ENCODE assay signal across 10 cellular contexts in the genomic region with DNA sequence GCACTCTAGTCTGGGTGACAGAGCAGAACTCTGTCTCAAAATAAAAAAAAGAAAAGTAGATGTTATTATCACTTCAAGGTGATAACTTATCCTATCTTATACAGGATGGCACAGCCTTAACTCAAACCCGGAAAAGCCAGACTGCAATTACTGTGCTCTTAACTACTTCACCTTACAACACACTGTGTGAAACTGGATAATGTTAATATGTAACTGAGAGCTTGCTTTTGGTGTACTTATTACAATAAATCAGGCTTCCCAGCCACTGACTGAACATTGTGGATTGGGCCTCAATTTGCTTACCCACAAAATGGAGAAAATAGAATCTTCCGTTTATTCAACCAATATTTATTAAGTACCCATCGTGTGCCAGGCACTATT. TPM values are rescaled to one million over a fixed set of nuclear protein-coding genes. Genes with fewer than 3 reads are reported as not detected.
A peak's percentile ranks its signal among the peaks of the same experiment; 100 is the strongest.
DNase-seq lines count a peak whose midpoint lies in the region; ATAC-seq and TF ChIP-seq lines count a peak whose summit lies in the region.
"Had no signal": no experiment of that assay in that cellular context is flagged by ENCODE, and none has a peak within 500 bp of the region (broad histone marks: within the 10 kb centered on the region; RNA-seq: fewer than 3 reads in every experiment).

No MANE protein-coding gene starts in this region.

- in situ Hi-C loops in transverse colon (cut with MboI; ENCODE audit: low pct_ligation_motif_present in 1 of 4, low pct_unique_long_range_greater_than_20kb in 1 of 4, low sequenced_read_pairs in 3 of 4) = loop anchor here in 2 of 4 donors (25.0 kb wide), 1 partner anchor 284 kb away; a partner anchor contains a TSS

- intact Hi-C loops in transverse colon (cut with DNase I; ENCODE audit: low total_unique reads) (no loop called here), lower leg skin (cut with DNase I; ENCODE audit: low total_unique reads) (no loop called here)

- H3K4me1 Mint-ChIP-seq in activated naive CD4-positive, alpha-beta T cell treated with anti-CD3 and anti-CD28 coated beads, Interleukin-2, amount 10 ng/mL, durations not matched to agents 7 days and 5 days = peaks cover 60% of the 10 kb centered on the region

- H3K79me2 ChIP-seq in hepatocyte = peaks cover 29% of the 10 kb centered on the region

- H3K36me3 ChIP-seq in SJSA1 (peaks cover 67% of the 10 kb centered on the region), hepatocyte (replicated peaks; ENCODE audit: insufficient read depth, low read depth) (no peaks in the 10 kb centered on the region), transverse colon (peaks cover 0 to 1% (median 0%) of the 10 kb centered on the region in 4 donors)

- H3K4me2 ChIP-seq in hepatocyte = peak overlapping the region; percentile 89

- 42% methylated on average over 3 of the region's 3 CpGs for WGBS in hepatocyte (ENCODE audit: low lambda C conversion rate, missing lambda C conversion rate)
- 37% methylated on average over 3 of the region's 3 CpGs for WGBS in transverse colon (ENCODE audit: low coverage in 1 of 2), 2 donors
- WGBS in lower leg skin, 2 donors = 64 to 74% methylated on average over 3 of the region's 3 CpGs

- H3K36me3 Mint-ChIP-seq in activated naive CD4-positive, alpha-beta T cell treated with anti-CD3 and anti-CD28 coated beads, Interleukin-2, amount 10 ng/mL, durations not matched to agents 7 days and 5 days = peaks cover 51% of the 10 kb centered on the region
- H3K36me3 Mint-ChIP-seq in activated naive CD4-positive, alpha-beta T cell treated with anti-CD3 and anti-CD28 coated beads, Interleukin-2, amount 50 U/mL, for 72 hours = peaks cover 51 to 54% of the 10 kb centered on the region in 2 donors

- H3K9me3 ChIP-seq in SJSA1 (replicated peaks) (no peaks in the 10 kb centered on the region), hepatocyte (ENCODE audit: low read depth) (no peaks in the 10 kb centered on the region), transverse colon (no peaks in the 10 kb centered on the region)

- TF ChIP-seq EP300 in transverse colon (IDR thresholded peaks at IDR 0.05; ENCODE audit: low read depth) = no peak

- H3K27ac Mint-ChIP-seq in activated naive CD4-positive, alpha-beta T cell treated with anti-CD3 and anti-CD28 coated beads, Interleukin-2, amount 10 ng/mL, durations not matched to agents 7 days and 5 days = peak overlapping the region; percentile 99
- H3K27ac Mint-ChIP-seq in activated naive CD4-positive, alpha-beta T cell treated with anti-CD3 and anti-CD28 coated beads, Interleukin-2, amount 50 U/mL, for 72 hours = peak overlapping the region in 1 of 2 donors; percentile 90

- H3K27me3 ChIP-seq in SJSA1 (replicated peaks) (no peaks in the 10 kb centered on the region), hepatocyte (no peaks in the 10 kb centered on the region), transverse colon (no peaks in the 10 kb centered on the region)

- H3K27ac ChIP-seq in SJSA1 (no peak overlapping the region; the same call in 1 of the 2 replicates), hepatocyte (no peak overlapping the region), transverse colon (peak overlapping the region; percentile 91 to 97 (median 92))

- no peaks in the 10 kb centered on the region for H3K9me2 ChIP-seq in hepatocyte (replicated peaks; ENCODE audit: insufficient read depth)

- no peaks in the 10 kb centered on the region for H3K27me3 Mint-ChIP-seq in activated naive CD4-positive, alpha-beta T cell treated with anti-CD3 and anti-CD28 coated beads, Interleukin-2, amount 10 ng/mL, durations not matched to agents 7 days and 5 days

- no peak for TF ChIP-seq POLR2A in transverse colon (IDR thresholded peaks at IDR 0.05)
- TF ChIP-seq POLR2A in lower leg skin (IDR thresholded peaks at IDR 0.05) = no peak

- no peak for ATAC-seq in activated naive CD4-positive, alpha-beta T cell treated with anti-CD3 and anti-CD28 coated beads, Interleukin-2, amount 50 U/mL, for 72 hours

- TF ChIP-seq CTCF in hepatocyte (IDR thresholded peaks at IDR 0.05; ENCODE audit: poor library complexity) (no peak), transverse colon (IDR thresholded peaks at IDR 0.05) (no peak), lower leg skin (IDR thresholded peaks at IDR 0.05) (no peak)

- peak overlapping the region; percentile 99 for H3K4me3 Mint-ChIP-seq in activated naive CD4-positive, alpha-beta T cell treated with anti-CD3 and anti-CD28 coated beads, Interleukin-2, amount 10 ng/mL, durations not matched to agents 7 days and 5 days

- H4K20me1 ChIP-seq in hepatocyte (ENCODE audit: insufficient read depth, poor library complexity, severe bottlenecking) = no peaks in the 10 kb centered on the region

- no peak for DNase-seq in activated naive CD4-positive, alpha-beta T cell treated with anti-CD3 and anti-CD28 coated beads, Interleukin-2, amount 10 ng/mL, durations not matched to agents 7 days and 5 days
- no peak for DNase-seq in activated naive CD4-positive, alpha-beta T cell treated with anti-CD3 and anti-CD28 coated beads, Interleukin-2, amount 50 U/mL, for 72 hours (ENCODE audit: low spot score in 2 of 2)
- DNase-seq in SJSA1 (ENCODE audit: low read depth in 1 of 2, low spot score in 2 of 2) (no peak), hepatocyte (ENCODE audit: low spot score) (peak; percentile 38), transverse colon (no peak), lower leg skin (ENCODE audit: low spot score in 2 of 2) (no peak), DMS79 treated with DMSO at 0.1 percent for 48 hours (lab: John Stamatoyannopoulos, UW) (no peak), NCI-H187 treated with DMSO at 0.1 percent for 48 hours (lab: John Stamatoyannopoulos, UW) (no peak)
- DNase-seq: activated effector memory CD4-positive, alpha-beta T cell treated with Interleukin-2 at 50 U/mL for 16 hours; posterior cingulate gyrus had no signal

- H2AFZ ChIP-seq in hepatocyte = no peak overlapping the region

- CTCF ChIA-PET in activated naive CD4-positive, alpha-beta T cell treated with anti-CD3 and anti-CD28 coated beads, Interleukin-2, amount 10 ng/mL, durations not matched to agents 7 days and 5 days (lab: Charles Lee) = no interaction called here

- H3K4me1 ChIP-seq in SJSA1 (replicated peaks) (peaks cover 14% of the 10 kb centered on the region), hepatocyte (ENCODE audit: insufficient read depth) (peaks cover 6% of the 10 kb centered on the region), transverse colon (peaks cover 14 to 27% (median 19%) of the 10 kb centered on the region in 4 donors)

- H3K4me3 ChIP-seq in SJSA1 = peak overlapping the region; percentile 60
- H3K4me3 ChIP-seq in hepatocyte = no peak overlapping the region
- peak overlapping the region in 1 of 4 donors; percentile 22 for H3K4me3 ChIP-seq in transverse colon
- H3K4me3 ChIP-seq in lower leg skin (ENCODE audit: low read depth, poor library complexity, severe bottlenecking) = no peak overlapping the region

- no peaks in the 10 kb centered on the region for H3K9me3 Mint-ChIP-seq in activated naive CD4-positive, alpha-beta T cell treated with anti-CD3 and anti-CD28 coated beads, Interleukin-2, amount 10 ng/mL, durations not matched to agents 7 days and 5 days
- H3K9me3 Mint-ChIP-seq in activated naive CD4-positive, alpha-beta T cell treated with anti-CD3 and anti-CD28 coated beads, Interleukin-2, amount 50 U/mL, for 72 hours = no peaks in the 10 kb centered on the region

RNA-seq across cellular contexts. Expression of a gene that starts 1.4 kb away (rescaled TPM):
- 10 to 100 TPM; 42.4 to 56.5 TPM for total RNA-seq in activated naive CD4-positive, alpha-beta T cell treated with anti-CD3 and anti-CD28 coated beads, Interleukin-2, amount 50 U/mL, for 72 hours
- total RNA-seq in SJSA1 (2014; rRNA removed; shearing (Covaris generic)) = 21.9 and 23.9 TPM in 2 replicates
- total RNA-seq in hepatocyte (2.6 and 3.1 TPM in 2 replicates), transverse colon (1 to 10 TPM in 2 of 4 donors, under 1 TPM in 1, not detected in 1; 1.00 to 1.7 (median 1.6) TPM), lower leg skin (1 to 10 TPM in 1 of 4 donors, under 1 TPM in 3; 0.29 to 1.3 (median 0.72) TPM)
- polyA plus RNA-seq in hepatocyte = 1.3 and 1.8 TPM in 2 replicates

RNA-seq across cellular contexts. Expression of a gene that starts 1.6 kb away (rescaled TPM):
- 100 to 1,000 TPM in 1 of 2 donors, 10 to 100 TPM in 1; 97.5 to 104 TPM for total RNA-seq in activated naive CD4-positive, alpha-beta T cell treated with anti-CD3 and anti-CD28 coated beads, Interleukin-2, amount 50 U/mL, for 72 hours
- 20.9 and 21.1 TPM in 2 replicates for total RNA-seq in SJSA1 (2014; rRNA removed; shearing (Covaris generic))
- total RNA-seq in hepatocyte (12.8 and 13.8 TPM in 2 replicates), transverse colon (10 to 100 TPM in 3 of 4 donors, 1 to 10 TPM in 1; 4.0 to 25.5 (median 20.1) TPM), lower leg skin (10 to 100 TPM in 2 of 4 donors, 1 to 10 TPM in 2; 9.1 to 12.5 (median 10.2) TPM)
- 23.8 and 35.9 TPM in 2 replicates for polyA plus RNA-seq in hepatocyte

RNA-seq across cellular contexts. Expression of a gene that starts 36.8 kb away (rescaled TPM):
- total RNA-seq in activated naive CD4-positive, alpha-beta T cell treated with anti-CD3 and anti-CD28 coated beads, Interleukin-2, amount 50 U/mL, for 72 hours = 10 to 100 TPM; 25.9 to 30.2 TPM
- 21.4 and 24.1 TPM in 2 replicates for total RNA-seq in SJSA1 (2014; rRNA removed; shearing (Covaris generic))
- 22.7 and 28.4 TPM in 2 replicates for total RNA-seq in hepatocyte
- polyA plus RNA-seq in hepatocyte = 21.5 and 25.5 TPM in 2 replicates
- total RNA-seq in transverse colon = 10 to 100 TPM; 31.0 to 45.9 (median 39.2) TPM
- total RNA-seq in lower leg skin = 10 to 100 TPM; 16.6 to 29.8 (median 25.1) TPM

Comparison
In these comparisons a context has a peak if more than half of its experiments do, and no peak if none do; other contexts are left out.
1. H3K27ac ChIP-seq: peak in transverse colon (4 of 4); none in SJSA1 (single experiment) and hepatocyte (single experiment).